Comparison of ENCODE assay signal across 9 cellular contexts in genomic region chr5:108093186-108093585, GRCh38.
A peak's percentile ranks its signal among the peaks of the same experiment; 100 is the strongest.
DNase-seq lines count a peak whose midpoint lies in the region; ATAC-seq, FAIRE-seq and TF ChIP-seq lines count a peak whose summit lies in the region.
"Had no signal": no experiment of that assay in that cellular context is flagged by ENCODE, and none has a peak within 500 bp of the region (broad histone marks: within the 10 kb centered on the region; RNA-seq: fewer than 3 reads in every experiment).

No MANE protein-coding gene starts in this region.

- no peaks in the 10 kb centered on the region for H3K9me3 ChIP-seq in osteoblast (ENCODE audit: low read depth, low read length)
- H3K9me3 ChIP-seq: gastroesophageal sphincter had no signal

- no peaks in the 10 kb centered on the region for H3K27me3 Mint-ChIP-seq in stimulated activated naive CD8-positive, alpha-beta T cell treated with anti-CD3 and anti-CD28 coated beads, Interleukin-15, amount 100 ng/mL, for 72 hours

- DNase-seq in NCI-H2227 (lab: John Stamatoyannopoulos, UW; ENCODE audit: unreplicated experiment) (peak; percentile 1), NCI-H2227 treated with DMSO at 0.1 percent for 48 hours (lab: John Stamatoyannopoulos, UW) (no peak), bronchial epithelial cell (ENCODE audit: low read depth) (peak; percentile 11), osteoblast (ENCODE audit: insufficient read length, low spot score, missing footprints) (no peak), inferior parietal cortex (ENCODE audit: extremely low spot score) (no peak), GM19238 (ENCODE audit: insufficient read length, low spot score) (no peak)
- DNase-seq in Jurkat, Clone E6-1 (ENCODE audit: low read depth, low spot score): peak; percentile 20
- DNase-seq in stimulated activated naive CD8-positive, alpha-beta T cell treated with anti-CD3 and anti-CD28 coated beads, Interleukin-15, amount 100 ng/mL, for 72 hours: no peak

- no peaks in the 10 kb centered on the region for H3K36me3 ChIP-seq in bronchial epithelial cell (ENCODE audit: control insufficient read depth, insufficient read depth, low read length)
- no peaks in the 10 kb centered on the region for H3K36me3 ChIP-seq in osteoblast (ENCODE audit: insufficient read depth, low read length)
- H3K36me3 ChIP-seq: gastroesophageal sphincter had no signal

- no peak for ATAC-seq in stimulated activated naive CD8-positive, alpha-beta T cell treated with anti-CD3 and anti-CD28 coated beads, Interleukin-15, amount 100 ng/mL, for 72 hours
- ATAC-seq: gastroesophageal sphincter had no signal

- H3K79me2 ChIP-seq in osteoblast (ENCODE audit: insufficient read depth, low read length): no peaks in the 10 kb centered on the region

- no peak overlapping the region for H3K4me3 ChIP-seq in Jurkat, Clone E6-1 (ENCODE audit: low read length)
- H3K4me3 ChIP-seq in bronchial epithelial cell (ENCODE audit: low read depth, low read length) (no peak overlapping the region), osteoblast (ENCODE audit: insufficient read depth, low read length) (no peak overlapping the region)
- H3K4me3 ChIP-seq: gastroesophageal sphincter had no signal

- no peak overlapping the region for H2AFZ ChIP-seq in osteoblast (ENCODE audit: low read length)

- no peaks in the 10 kb centered on the region for H4K20me1 ChIP-seq in osteoblast (ENCODE audit: insufficient read depth, low read length)

- no peak overlapping the region for H3K4me2 ChIP-seq in osteoblast (ENCODE audit: insufficient read depth, low read length)

- no peak overlapping the region for H3K27ac ChIP-seq in osteoblast (ENCODE audit: low read depth, low read length)
- H3K27ac ChIP-seq: gastroesophageal sphincter had no signal

- H3K9me3 Mint-ChIP-seq in stimulated activated naive CD8-positive, alpha-beta T cell treated with anti-CD3 and anti-CD28 coated beads, Interleukin-15, amount 100 ng/mL, for 72 hours: peaks cover 0 to 6% of the 10 kb centered on the region in 2 donors

- FAIRE-seq in bronchial epithelial cell (lab: Jason Lieb, UNC): no peak

- H3K27me3 ChIP-seq in bronchial epithelial cell (ENCODE audit: control insufficient read depth, insufficient read depth, low read length) (no peaks in the 10 kb centered on the region), osteoblast (ENCODE audit: insufficient read depth, low read length) (no peaks in the 10 kb centered on the region)
- H3K27me3 ChIP-seq: gastroesophageal sphincter had no signal

- H3K27ac Mint-ChIP-seq in stimulated activated naive CD8-positive, alpha-beta T cell treated with anti-CD3 and anti-CD28 coated beads, Interleukin-15, amount 100 ng/mL, for 72 hours: no peak overlapping the region

- H3K4me1 ChIP-seq in osteoblast (ENCODE audit: insufficient read depth, low read length): no peaks in the 10 kb centered on the region

- H3K4me3 Mint-ChIP-seq in stimulated activated naive CD8-positive, alpha-beta T cell treated with anti-CD3 and anti-CD28 coated beads, Interleukin-15, amount 100 ng/mL, for 72 hours: no peak overlapping the region

- no peaks in the 10 kb centered on the region for H3K4me1 Mint-ChIP-seq in stimulated activated naive CD8-positive, alpha-beta T cell treated with anti-CD3 and anti-CD28 coated beads, Interleukin-15, amount 100 ng/mL, for 72 hours

- peak; percentile 7 for TF ChIP-seq CTCF in bronchial epithelial cell (IDR thresholded peaks at IDR 0.05; ENCODE audit: insufficient read depth, low read length, severe bottlenecking)
- peak; percentile 75 for TF ChIP-seq CTCF in osteoblast (IDR thresholded peaks at IDR 0.05; ENCODE audit: extremely low read depth, low read depth, low read length)

Comparison
In these comparisons a context has a peak if more than half of its experiments do, and no peak if none do; other contexts are left out.
1. DNase-seq: peak in NCI-H2227 (single experiment), Jurkat, Clone E6-1 (single experiment) and bronchial epithelial cell (single experiment); none in NCI-H2227 treated with DMSO at 0.1 percent for 48 hours (single experiment), osteoblast (single experiment), inferior parietal cortex (single experiment), stimulated activated naive CD8-positive, alpha-beta T cell treated with anti-CD3 and anti-CD28 coated beads, Interleukin-15, amount 100 ng/mL, for 72 hours (0 of 2) and GM19238 (single experiment).